In the genomic region with DNA sequence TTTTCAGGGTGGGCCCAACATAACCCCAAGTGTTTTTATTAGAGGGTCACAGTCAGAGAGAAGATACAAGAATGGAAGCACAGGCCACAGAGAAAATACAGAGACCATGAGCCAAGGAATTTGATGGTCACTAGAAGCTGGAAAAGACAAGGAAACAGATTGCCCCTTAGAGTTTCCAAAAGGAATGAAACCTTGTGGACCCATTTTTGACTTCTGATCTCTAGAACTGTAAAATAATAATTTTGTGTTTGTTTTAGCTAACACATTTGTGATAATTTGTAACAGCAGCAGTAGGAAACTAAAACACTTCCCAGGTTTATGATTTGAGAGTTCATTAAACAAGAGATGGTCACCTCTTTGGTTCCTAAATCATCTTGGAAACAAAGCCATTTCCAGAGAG, we compare ENCODE assay signal across 19 cellular contexts. TPM values are rescaled to one million over a fixed set of nuclear protein-coding genes. Genes with fewer than 3 reads are reported as not detected.
A peak's percentile ranks its signal among the peaks of the same experiment; 100 is the strongest.
DNase-seq lines count a peak whose midpoint lies in the region; ATAC-seq and TF ChIP-seq lines count a peak whose summit lies in the region.
"Had no signal": no experiment of that assay in that cellular context is flagged by ENCODE, and none has a peak within 500 bp of the region (broad histone marks: within the 10 kb centered on the region; RNA-seq: fewer than 3 reads in every experiment).

No MANE protein-coding gene starts in this region.

- DNase-seq in mammary epithelial cell, result no peak
- DNase-seq in breast epithelium (ENCODE audit: low spot score in 2 of 2), result no peak
- no peak for DNase-seq in SJSA1 (ENCODE audit: low read depth in 1 of 2, low spot score in 2 of 2)
- DNase-seq in mesenchymal stem cell, result no peak
- no peak for DNase-seq in naive thymus-derived CD8-positive, alpha-beta T cell
- DNase-seq in body of pancreas, result no peak
- DNase-seq in T-cell, result no peak
- DNase-seq: CD4-positive, alpha-beta memory T cell; H9; NCI-H1105; NCI-H2081 treated with DMSO at 0.1 percent for 48 hours; NCI-H2227 treated with DMSO at 0.1 percent for 48 hours; NCI-H510A treated with DMSO at 0.1 percent for 48 hours; NCI-H774; Peyer's patch; Right ventricle myocardium superior; SK-N-SH had no signal

- H3K27me3 Mint-ChIP-seq in naive thymus-derived CD8-positive, alpha-beta T cell, result peaks cover 63 to 98% (median 88%) of the 10 kb centered on the region in 5 donors
- peaks cover 86 to 90% of the 10 kb centered on the region in 2 donors for H3K27me3 Mint-ChIP-seq in T-cell

- H3K9me3 ChIP-seq in mammary epithelial cell (replicated peaks; ENCODE audit: insufficient read depth, low read length) (peaks cover 31% of the 10 kb centered on the region), breast epithelium (no peaks in the 10 kb centered on the region), SJSA1 (replicated peaks) (no peaks in the 10 kb centered on the region), mesenchymal stem cell (ENCODE audit: control insufficient read depth, low read length) (no peaks in the 10 kb centered on the region), body of pancreas (no peaks in the 10 kb centered on the region)
- H3K9me3 ChIP-seq: SK-N-SH had no signal

- no peak overlapping the region for H2BK15ac ChIP-seq in mesenchymal stem cell (ENCODE audit: low read depth, poor library complexity, severe bottlenecking)

- ATAC-seq in naive thymus-derived CD8-positive, alpha-beta T cell, result no peak
- ATAC-seq in body of pancreas (no peak), GM19463 (IDR thresholded peaks at IDR 0.05; ENCODE audit: unreplicated experiment) (no peak), T-cell (replicated peaks in 1 of 4) (no peak)

- POLR2A ChIA-PET in naive thymus-derived CD8-positive, alpha-beta T cell (lab: Charles Lee), result no interaction called here
- POLR2A ChIA-PET in T-cell (lab: Charles Lee), result interaction anchor here in 1 of 2 donors (1.2 kb wide), 1 partner anchor 19 kb away, joined by 6 read pairs; no protein-coding TSS in a partner anchor

- no peak overlapping the region for H2BK120ac ChIP-seq in mesenchymal stem cell (ENCODE audit: low read depth, low read length)

- H3K36me3 ChIP-seq in mammary epithelial cell (ENCODE audit: insufficient read depth, low read length), result peaks cover 8% of the 10 kb centered on the region
- no peaks in the 10 kb centered on the region for H3K36me3 ChIP-seq in breast epithelium
- peaks cover 38% of the 10 kb centered on the region for H3K36me3 ChIP-seq in SJSA1
- H3K36me3 ChIP-seq in mesenchymal stem cell (ENCODE audit: control insufficient read depth in 1 of 2, insufficient read depth in 2 of 2, low read depth in 1 of 2, low read length in 2 of 2), result peaks cover 6 to 24% of the 10 kb centered on the region in 2 experiments
- H3K36me3 ChIP-seq in body of pancreas (replicated peaks in 1 of 2; ENCODE audit: insufficient read depth in 1 of 2, low read depth in 2 of 2), result no peaks in the 10 kb centered on the region
- H3K36me3 ChIP-seq: Peyer's patch had no signal

- in situ Hi-C loops in mammary epithelial cell (cut with MboI; ENCODE audit: low sequenced_read_pairs in 2 of 2), result no loop called here

- H3K9ac ChIP-seq in mammary epithelial cell (ENCODE audit: insufficient read depth, low read length), result no peak overlapping the region
- no peak overlapping the region for H3K9ac ChIP-seq in mesenchymal stem cell (ENCODE audit: low read length)
- H3K9ac ChIP-seq: BLaER1, SK-N-SH had no signal

- H3K27ac Mint-ChIP-seq in naive thymus-derived CD8-positive, alpha-beta T cell, result peak overlapping the region in 1 of 10 donors; percentile 43
- H3K27ac Mint-ChIP-seq in T-cell, result no peak overlapping the region
- H3K27ac Mint-ChIP-seq: H9 had no signal

- no peak overlapping the region for H3K18ac ChIP-seq in mesenchymal stem cell (ENCODE audit: low read depth in 1 of 2, low read length in 2 of 2)

- H4K20me1 ChIP-seq in mammary epithelial cell (ENCODE audit: insufficient read depth, low read length), result no peaks in the 10 kb centered on the region

- no peak overlapping the region for H3K4ac ChIP-seq in mesenchymal stem cell (ENCODE audit: low read depth in 1 of 2, low read length in 2 of 2)

- H3K4me1 Mint-ChIP-seq in naive thymus-derived CD8-positive, alpha-beta T cell, result peaks cover 13 to 32% (median 26%) of the 10 kb centered on the region in 4 donors
- H3K4me1 Mint-ChIP-seq in T-cell, result peaks cover 23 to 51% (median 29%) of the 10 kb centered on the region in 3 donors

- peaks cover 4% of the 10 kb centered on the region for H3K4me1 ChIP-seq in mammary epithelial cell (ENCODE audit: insufficient read depth, low read length)
- H3K4me1 ChIP-seq in breast epithelium, result no peaks in the 10 kb centered on the region
- H3K4me1 ChIP-seq in SJSA1 (replicated peaks), result peaks cover 17% of the 10 kb centered on the region
- peaks cover 20% of the 10 kb centered on the region for H3K4me1 ChIP-seq in mesenchymal stem cell (ENCODE audit: control insufficient read depth, insufficient read depth, low read depth, low read length)
- peaks cover 18% of the 10 kb centered on the region for H3K4me1 ChIP-seq in body of pancreas

- H3K9me3 Mint-ChIP-seq in naive thymus-derived CD8-positive, alpha-beta T cell, result peaks cover 0 to 65% (median 23%) of the 10 kb centered on the region in 9 donors
- H3K9me3 Mint-ChIP-seq in T-cell, result peaks cover 5 to 16% (median 15%) of the 10 kb centered on the region in 3 donors

- no peak overlapping the region for H3K4me3 Mint-ChIP-seq in naive thymus-derived CD8-positive, alpha-beta T cell
- no peak overlapping the region for H3K4me3 Mint-ChIP-seq in T-cell

- no peak for TF ChIP-seq POLR2A in breast epithelium (IDR thresholded peaks at IDR 0.05)
- no peak for TF ChIP-seq POLR2A in body of pancreas (IDR thresholded peaks at IDR 0.05)

- H2AFZ ChIP-seq in mammary epithelial cell (ENCODE audit: low read depth, low read length) (no peak overlapping the region), mesenchymal stem cell (ENCODE audit: low read depth, low read length) (no peak overlapping the region)

- H3K27me3 ChIP-seq in mammary epithelial cell (ENCODE audit: insufficient read depth, low read length) (no peaks in the 10 kb centered on the region), breast epithelium (peaks cover 4 to 100% of the 10 kb centered on the region in 2 donors), SJSA1 (replicated peaks) (no peaks in the 10 kb centered on the region), mesenchymal stem cell (ENCODE audit: control insufficient read depth in 1 of 2, insufficient read depth in 1 of 2, low read length in 2 of 2) (peaks cover 43 to 100% of the 10 kb centered on the region in 2 experiments), body of pancreas (peaks cover 20 to 80% of the 10 kb centered on the region in 2 donors)

- H3K23ac ChIP-seq in mesenchymal stem cell (ENCODE audit: low read length in 2 of 2), result no peak overlapping the region

- no peak overlapping the region for H3K14ac ChIP-seq in mesenchymal stem cell (ENCODE audit: low read length in 2 of 2)

- intact Hi-C loops in mammary epithelial cell (cut with micrococcal nuclease), result no loop called here
- intact Hi-C loops in breast epithelium (cut with DNase I; ENCODE audit: low total_unique reads), result no loop called here
- intact Hi-C loops in body of pancreas (cut with DNase I), result no loop called here

- CTCF ChIA-PET in mammary epithelial cell (lab: Charles Lee; ENCODE audit: low non-redundant PET) (no interaction called here), T-cell (lab: Charles Lee) (no interaction called here)

- peak overlapping the region in 1 of 3 experiments; percentile 9 for H3K4me3 ChIP-seq in mammary epithelial cell (replicated peaks in 1 of 3; ENCODE audit: insufficient read depth in 1 of 3, low read depth in 2 of 3, low read length in 3 of 3)
- H3K4me3 ChIP-seq in breast epithelium, result no peak overlapping the region
- peak overlapping the region; percentile 75; the same call in 1 of the 2 replicates for H3K4me3 ChIP-seq in SJSA1
- H3K4me3 ChIP-seq in mesenchymal stem cell (ENCODE audit: insufficient read depth in 1 of 2, low read depth in 1 of 2, low read length in 2 of 2), result peak overlapping the region in 1 of 2 experiments; percentile 85
- H3K4me3 ChIP-seq in body of pancreas, result no peak overlapping the region
- H3K4me3 ChIP-seq: BLaER1, Peyer's patch had no signal

- no peak overlapping the region for H2BK12ac ChIP-seq in mesenchymal stem cell (ENCODE audit: low read length in 2 of 2)

- H3K79me1 ChIP-seq in mesenchymal stem cell (replicated peaks; ENCODE audit: low read length, poor library complexity, severe bottlenecking), result peaks cover 13% of the 10 kb centered on the region

- H3K4me2 ChIP-seq in mammary epithelial cell (ENCODE audit: insufficient read depth, low read depth, low read length) (peak overlapping the region; percentile 62), mesenchymal stem cell (ENCODE audit: low read length, poor library complexity, severe bottlenecking) (peak overlapping the region; percentile 12)
- H3K4me2 ChIP-seq: BLaER1, SK-N-SH had no signal

- no peak overlapping the region for H2BK5ac ChIP-seq in mesenchymal stem cell (ENCODE audit: low read depth, low read length, poor library complexity, severe bottlenecking)

- H3K79me2 ChIP-seq in mammary epithelial cell (ENCODE audit: insufficient read depth, low read length), result peaks cover 4% of the 10 kb centered on the region

- no peak overlapping the region for H4K91ac ChIP-seq in mesenchymal stem cell (ENCODE audit: low read length)

- BruUV-seq in mammary epithelial cell (replicated peaks; lab: Mats Ljungman, UMichigan), result no TSS peak

- no peak for TF ChIP-seq CTCF in mammary epithelial cell (conservative IDR thresholded peaks at IDR 0.05 in 1 of 2, IDR thresholded peaks at IDR 0.05 in 1 of 2; ENCODE audit: extremely low read depth in 1 of 2, insufficient read depth in 1 of 2, low read depth in 1 of 2, low read length in 2 of 2)
- no peak for TF ChIP-seq CTCF in breast epithelium (IDR thresholded peaks at IDR 0.05)
- no peak for TF ChIP-seq CTCF in body of pancreas (IDR thresholded peaks at IDR 0.05)

- no peak overlapping the region for H4K8ac ChIP-seq in mesenchymal stem cell (ENCODE audit: low read length)

- peaks cover 21 to 36% (median 26%) of the 10 kb centered on the region in 3 donors for H3K36me3 Mint-ChIP-seq in naive thymus-derived CD8-positive, alpha-beta T cell
- peaks cover 8% of the 10 kb centered on the region for H3K36me3 Mint-ChIP-seq in T-cell

- dilution Hi-C loops in mammary epithelial cell (cut with HindIII; ENCODE audit: low sequenced_read_pairs), result no loop called here

- no peak overlapping the region for H3K27ac ChIP-seq in mammary epithelial cell (ENCODE audit: insufficient read depth, low read depth, low read length)
- H3K27ac ChIP-seq in breast epithelium, result no peak overlapping the region
- H3K27ac ChIP-seq in SJSA1, result peak overlapping the region; percentile 26
- H3K27ac ChIP-seq in mesenchymal stem cell (ENCODE audit: low read length, poor library complexity, severe bottlenecking), result no peak overlapping the region
- H3K27ac ChIP-seq in body of pancreas, result no peak overlapping the region
- H3K27ac ChIP-seq: BLaER1, Peyer's patch had no signal

- H2AK5ac ChIP-seq in mesenchymal stem cell (ENCODE audit: low read length, severe bottlenecking), result no peak overlapping the region

RNA-seq across cellular contexts. Expression of a gene that starts 21.8 kb away (rescaled TPM):
- total RNA-seq in mammary epithelial cell (10 to 100 TPM; 26.5 to 34.1 TPM), breast epithelium (10 to 100 TPM in 1 of 3 donors, 1 to 10 TPM in 1, under 1 TPM in 1; 0.80 to 19.3 (median 3.5) TPM), body of pancreas (1 to 10 TPM in 1 of 2 donors, not detected in 1; 6.2 TPM), T-cell (1 to 10 TPM; 3.6 to 9.3 (median 4.6) TPM)
- 50.7 TPM for polyA plus RNA-seq in mammary epithelial cell
- polyA minus RNA-seq in mammary epithelial cell, result 2.9 TPM
- 198 and 290 TPM in 2 replicates for total RNA-seq in SJSA1 (2014; rRNA removed; shearing (Covaris generic))
- 82.9 TPM for polyA plus RNA-seq in mesenchymal stem cell (2013, experiment 1 of 2)
- 83.8 TPM for polyA plus RNA-seq in mesenchymal stem cell (2013, experiment 2 of 2)
- under 1 TPM; 0.60 to 0.94 TPM for total RNA-seq in naive thymus-derived CD8-positive, alpha-beta T cell
- 1 to 10 TPM in 1 of 3 donors, under 1 TPM in 1, not detected in 1; 0.16 to 4.6 TPM for polyA plus RNA-seq in naive thymus-derived CD8-positive, alpha-beta T cell

RNA-seq across cellular contexts. Expression of a gene that starts 22.2 kb away (rescaled TPM):
- total RNA-seq in mammary epithelial cell, result 1 to 10 TPM; 1.8 to 2.3 TPM
- 0.75 TPM for polyA plus RNA-seq in mammary epithelial cell
- polyA minus RNA-seq in mammary epithelial cell, result 13.6 TPM
- 1 to 10 TPM; 1.3 to 4.6 (median 3.2) TPM for total RNA-seq in breast epithelium
- 2.6 and 7.5 TPM in 2 replicates for total RNA-seq in SJSA1 (2014; rRNA removed; shearing (Covaris generic))
- 1.4 TPM for polyA plus RNA-seq in mesenchymal stem cell (2013, experiment 1 of 2)
- polyA plus RNA-seq in mesenchymal stem cell (2013, experiment 2 of 2), result 1.9 TPM
- total RNA-seq in naive thymus-derived CD8-positive, alpha-beta T cell, result under 1 TPM in 1 of 2 experiments, not detected in 1; 0.60 TPM
- polyA plus RNA-seq in naive thymus-derived CD8-positive, alpha-beta T cell, result not detected
- total RNA-seq in body of pancreas, result under 1 TPM in 1 of 2 donors, not detected in 1; 0.26 TPM
- 1 to 10 TPM; 1.1 to 1.5 (median 1.4) TPM for total RNA-seq in T-cell
- total RNA-seq: H9, Right ventricle myocardium superior had no signal

RNA-seq across cellular contexts. Expression of a gene that starts 36.7 kb away (rescaled TPM):
- total RNA-seq in mammary epithelial cell (10 to 100 TPM; 27.6 to 50.0 TPM), breast epithelium (10 to 100 TPM in 2 of 3 donors, 1 to 10 TPM in 1; 7.3 to 70.1 (median 18.4) TPM), body of pancreas (1 to 10 TPM; 6.0 to 9.6 TPM), T-cell (1 to 10 TPM in 3 of 5 donors, under 1 TPM in 2; 0.33 to 4.4 (median 1.4) TPM)
- polyA plus RNA-seq in mammary epithelial cell, result 23.5 TPM
- polyA minus RNA-seq in mammary epithelial cell, result 14.1 TPM
- 22.3 and 29.6 TPM in 2 replicates for total RNA-seq in SJSA1 (2014; rRNA removed; shearing (Covaris generic))
- 36.2 TPM for polyA plus RNA-seq in mesenchymal stem cell (2013, experiment 1 of 2)
- polyA plus RNA-seq in mesenchymal stem cell (2013, experiment 2 of 2), result 34.9 TPM
- not detected for total RNA-seq in naive thymus-derived CD8-positive, alpha-beta T cell
- under 1 TPM in 2 of 3 donors, not detected in 1; 0.17 to 0.31 TPM for polyA plus RNA-seq in naive thymus-derived CD8-positive, alpha-beta T cell
